In genomic region chr22:45139693-45140092, GRCh38 we compare ENCODE assay signal across 31 cellular contexts.
"Had no signal": no experiment of that assay in that cellular context is flagged by ENCODE, and none has a peak within 500 bp of the region (broad histone marks: within the 10 kb centered on the region; RNA-seq: fewer than 3 reads in every experiment).

No MANE protein-coding gene starts in this region.

- H3K4me1 Mint-ChIP-seq: activated B cell treated with CpG ODN at 0.5 μM for 24 hours; activated naive CD8-positive, alpha-beta T cell treated with anti-CD3 and anti-CD28 coated beads, Interleukin-2, amount 10 ng/mL, durations not matched to agents 7 days and 5 days; brain had no signal

- H3K36me3 ChIP-seq: breast epithelium, colonic mucosa, WERI-Rb-1 had no signal

- DNase-seq: activated B cell treated with CpG ODN at 0.5 μM for 24 hours; activated CD4-positive, alpha-beta memory T cell treated with anti-CD3 and anti-CD28 coated beads, Interleukin-2, amount 10 ng/mL, durations not matched to agents 7 days and 5 days; activated CD4-positive, alpha-beta T cell treated with anti-CD3 and anti-CD28 coated beads, Interleukin-2, amount 10 ng/mL, durations not matched to agents 24 days and 14 days; activated CD4-positive, alpha-beta T cell treated with anti-CD3 and anti-CD28 coated beads, Interleukin-2, amount 50 U/mL, for 4 hours; activated CD8-positive, alpha-beta memory T cell treated with anti-CD3 and anti-CD28 coated beads, Interleukin-2, amount 50 U/mL, for 48 hours; activated gamma-delta T cell; activated naive CD4-positive, alpha-beta T cell; activated naive CD4-positive, alpha-beta T cell treated with anti-CD3 and anti-CD28 coated beads, Interleukin-2, amount 10 ng/mL, durations not matched to agents 7 days and 5 days; activated naive CD8-positive, alpha-beta T cell treated with anti-CD3 and anti-CD28 coated beads, Interleukin-2, amount 10 ng/mL, durations not matched to agents 7 days and 5 days; activated T-cell treated with anti-CD3 and anti-CD28 coated beads for 4 hours; activated T-cell treated with anti-CD3 and anti-CD28 coated beads, Interleukin-2, amount 50 U/mL, for 24 hours; activated T-cell treated with anti-CD3 and anti-CD28 coated beads, Interleukin-2, amount 50 U/mL, for 72 hours; central memory CD4-positive, alpha-beta T cell; cerebellar nuclear complex; colonic mucosa; effector CD8-positive, alpha-beta T cell; foreskin fibroblast; head of caudate nucleus; T-helper 1 cell; T-helper 17 cell; T1000; WERI-Rb-1 had no signal

- H3K4me3 Mint-ChIP-seq: activated B cell treated with CpG ODN at 0.5 μM for 24 hours; activated CD4-positive, alpha-beta memory T cell treated with anti-CD3 and anti-CD28 coated beads, Interleukin-2, amount 10 ng/mL, durations not matched to agents 7 days and 5 days; activated CD4-positive, alpha-beta T cell treated with anti-CD3 and anti-CD28 coated beads, Interleukin-2, amount 10 ng/mL, durations not matched to agents 24 days and 14 days; activated naive CD4-positive, alpha-beta T cell treated with anti-CD3 and anti-CD28 coated beads, Interleukin-2, amount 10 ng/mL, durations not matched to agents 7 days and 5 days; activated naive CD8-positive, alpha-beta T cell treated with anti-CD3 and anti-CD28 coated beads, Interleukin-2, amount 10 ng/mL, durations not matched to agents 7 days and 5 days; activated T-cell treated with anti-CD3 and anti-CD28 coated beads, Interleukin-2, amount 50 U/mL, for 24 hours; activated T-cell treated with anti-CD3 and anti-CD28 coated beads, Interleukin-2, amount 50 U/mL, for 72 hours; brain; T-helper 17 cell; T-helper 2 cell treated with Interferon-gamma antibody and Interleukin-4, amounts not matched to agents 5 μg/mL and 100 μg/mL, for 36 hours had no signal

- H3K9me3 Mint-ChIP-seq: activated B cell treated with CpG ODN at 0.5 μM for 24 hours; activated naive CD4-positive, alpha-beta T cell treated with anti-CD3 and anti-CD28 coated beads, Interleukin-2, amount 50 U/mL, for 72 hours; activated T-cell treated with anti-CD3 and anti-CD28 coated beads, Interleukin-2, amount 50 U/mL, for 72 hours had no signal

- H3K27ac Mint-ChIP-seq: activated B cell treated with CpG ODN at 0.5 μM for 24 hours; activated CD4-positive, alpha-beta memory T cell treated with anti-CD3 and anti-CD28 coated beads, Interleukin-2, amount 10 ng/mL, durations not matched to agents 7 days and 5 days; activated CD4-positive, alpha-beta T cell treated with anti-CD3 and anti-CD28 coated beads, Interleukin-2, amount 10 ng/mL, durations not matched to agents 24 days and 14 days; activated naive CD4-positive, alpha-beta T cell treated with anti-CD3 and anti-CD28 coated beads, Interleukin-2, amount 10 ng/mL, durations not matched to agents 7 days and 5 days; activated naive CD4-positive, alpha-beta T cell treated with anti-CD3 and anti-CD28 coated beads, Interleukin-2, amount 50 U/mL, for 72 hours; activated naive CD8-positive, alpha-beta T cell treated with anti-CD3 and anti-CD28 coated beads, Interleukin-2, amount 10 ng/mL, durations not matched to agents 7 days and 5 days; activated T-cell treated with anti-CD3 and anti-CD28 coated beads, Interleukin-2, amount 50 U/mL, for 24 hours; activated T-cell treated with anti-CD3 and anti-CD28 coated beads, Interleukin-2, amount 50 U/mL, for 72 hours; brain; T-helper 17 cell; T-helper 2 cell treated with Interferon-gamma antibody and Interleukin-4, amounts not matched to agents 5 μg/mL and 100 μg/mL, for 36 hours had no signal

- H3K9me3 ChIP-seq: colonic mucosa had no signal

- H3K4me1 ChIP-seq: ascending aorta, breast epithelium, colonic mucosa had no signal

- FAIRE-seq: endometrium, frontal cortex had no signal

- H3K27ac ChIP-seq: ascending aorta, breast epithelium, cardiac muscle cell, colonic mucosa, WERI-Rb-1 had no signal

- ATAC-seq: activated naive CD4-positive, alpha-beta T cell treated with anti-CD3 and anti-CD28 coated beads, Interleukin-2, amount 50 U/mL, for 72 hours; activated T-cell treated with anti-CD3 and anti-CD28 coated beads, Interleukin-2, amount 50 U/mL, for 72 hours; esophagus mucosa; T-helper 17 cell had no signal

- H3K4me3 ChIP-seq: ascending aorta, breast epithelium, cardiac muscle cell, colonic mucosa had no signal

- H3K27me3 Mint-ChIP-seq: activated B cell treated with CpG ODN at 0.5 μM for 24 hours; activated CD4-positive, alpha-beta memory T cell treated with anti-CD3 and anti-CD28 coated beads, Interleukin-2, amount 10 ng/mL, durations not matched to agents 7 days and 5 days; activated CD4-positive, alpha-beta T cell treated with anti-CD3 and anti-CD28 coated beads, Interleukin-2, amount 10 ng/mL, durations not matched to agents 24 days and 14 days; activated naive CD4-positive, alpha-beta T cell treated with anti-CD3 and anti-CD28 coated beads, Interleukin-2, amount 10 ng/mL, durations not matched to agents 7 days and 5 days; activated naive CD8-positive, alpha-beta T cell treated with anti-CD3 and anti-CD28 coated beads, Interleukin-2, amount 10 ng/mL, durations not matched to agents 7 days and 5 days; activated T-cell treated with anti-CD3 and anti-CD28 coated beads, Interleukin-2, amount 50 U/mL, for 24 hours; T-helper 17 cell had no signal

- H3K27me3 ChIP-seq: ascending aorta, breast epithelium, cardiac muscle cell, colonic mucosa had no signal
